1 cellular context compared by ENCODE assay signal in genomic region chr11:10770626-10771254, GRCh38.
TF ChIP-seq lines count a peak whose summit lies in the region.

No MANE protein-coding gene starts in this region.

TF ChIP-seq in H1, 55 proteins besides CTCF, POLR2A, EP300 and RAD21:
- TF ChIP-seq ATF2 (IDR thresholded peaks at IDR 0.05; ENCODE audit: low read length) = no peak
- TF ChIP-seq USF2 (IDR thresholded peaks at IDR 0.05; ENCODE audit: low read length) = no peak
- TF ChIP-seq CHD1 (IDR thresholded peaks at IDR 0.05; ENCODE audit: low read depth, low read length) = no peak
- no peak for TF ChIP-seq CBX5 (IDR thresholded peaks at IDR 0.05; ENCODE audit: low read depth, low read length)
- TF ChIP-seq CEBPB (IDR thresholded peaks at IDR 0.05; ENCODE audit: low read depth, low read length) = no peak
- no peak for TF ChIP-seq CBX8 (IDR thresholded peaks at IDR 0.05; ENCODE audit: borderline replicate concordance, low read depth, low read length)
- TF ChIP-seq NRF1 (IDR thresholded peaks at IDR 0.05; ENCODE audit: low read depth, low read length) = no peak
- TF ChIP-seq ATF3 (IDR thresholded peaks at IDR 0.05; ENCODE audit: insufficient read depth, low read depth, low read length) = no peak
- no peak for TF ChIP-seq TAF1 (IDR thresholded peaks at IDR 0.05; ENCODE audit: low read depth, low read length)
- TF ChIP-seq EGR1 (IDR thresholded peaks at IDR 0.05; ENCODE audit: borderline replicate concordance, low read depth, low read length) = no peak
- TF ChIP-seq NANOG (IDR thresholded peaks at IDR 0.05; ENCODE audit: insufficient read depth, low read depth, low read length, poor library complexity, severe bottlenecking) = no peak
- TF ChIP-seq RXRA (IDR thresholded peaks at IDR 0.05; ENCODE audit: insufficient read depth, low read depth, low read length) = no peak
- TF ChIP-seq SIN3A (conservative IDR thresholded peaks at IDR 0.05 in 1 of 2, IDR thresholded peaks at IDR 0.05 in 1 of 2; ENCODE audit: low read depth in 1 of 2, low read length in 2 of 2) = no peak
- no peak for TF ChIP-seq CHD7 (IDR thresholded peaks at IDR 0.05; ENCODE audit: insufficient replicate concordance, low read length)
- no peak for TF ChIP-seq E2F6 (IDR thresholded peaks at IDR 0.05)
